In genomic region chr2:237715459-237715947, GRCh38 we compare ENCODE assay signal across 8 cellular contexts.
A peak's percentile ranks its signal among the peaks of the same experiment; 100 is the strongest.
DNase-seq lines count a peak whose midpoint lies in the region; ATAC-seq and TF ChIP-seq lines count a peak whose summit lies in the region.

No MANE protein-coding gene starts in this region.

- H3K27me3 Mint-ChIP-seq in activated CD4-positive, alpha-beta T cell treated with anti-CD3 and anti-CD28 coated beads for 36 hours: no peaks in the 10 kb centered on the region
- H3K27me3 Mint-ChIP-seq in dendritic cell treated with granulocyte-macrophage colony-stimulating factor and Interleukin-4, amounts not matched to agents 40 ng/mL and 50 ng/mL, for 4 days: no peaks in the 10 kb centered on the region

- no peak for TF ChIP-seq POLR2A in tibial nerve (IDR thresholded peaks at IDR 0.05)

- H3K27ac ChIP-seq in mesodermal cell (ENCODE audit: low read depth, low read length, severe bottlenecking) (peak overlapping the region; percentile 89), tibial nerve (peak overlapping the region in 3 of 4 donors; percentile 13 to 68 (median 58)), WERI-Rb-1 (no peak overlapping the region)

- H3K4me1 ChIP-seq in mesodermal cell (ENCODE audit: control insufficient read depth, insufficient read depth, low read length, poor library complexity, severe bottlenecking): peaks cover 38% of the 10 kb centered on the region
- H3K4me1 ChIP-seq in tibial nerve: peaks cover 0 to 24% (median 14%) of the 10 kb centered on the region in 4 donors

- WGBS in mesodermal cell (ENCODE audit: insufficient coverage in 2 of 2), 2 experiments: 58% methylated on average over 8 to 11 of the region's 13 CpGs
- WGBS in tibial nerve, 2 donors: 6 to 8% methylated on average over 5 to 13 of the region's 13 CpGs

- no peak for DNase-seq in activated CD4-positive, alpha-beta T cell treated with anti-CD3 and anti-CD28 coated beads for 36 hours
- DNase-seq in activated CD4-positive, alpha-beta T cell treated with anti-CD3 and anti-CD28 coated beads, Interleukin-2, amount 50 U/mL, for 4 hours: no peak
- DNase-seq in tibial nerve (ENCODE audit: low spot score in 2 of 2): no peak
- no peak for DNase-seq in WERI-Rb-1
- no peak for DNase-seq in NCI-H1436 (lab: John Stamatoyannopoulos, UW)
- DNase-seq in activated CD4-positive, CD25-positive, alpha-beta regulatory T cell treated with anti-CD3 and anti-CD28 coated beads, Interleukin-2, amount 50 U/mL, for 72 hours: no peak

- H3K27ac Mint-ChIP-seq in activated CD4-positive, alpha-beta T cell treated with anti-CD3 and anti-CD28 coated beads for 36 hours: peak overlapping the region; percentile 66
- peak overlapping the region; percentile 73 for H3K27ac Mint-ChIP-seq in dendritic cell treated with granulocyte-macrophage colony-stimulating factor and Interleukin-4, amounts not matched to agents 40 ng/mL and 50 ng/mL, for 4 days

- TF ChIP-seq EP300 in tibial nerve (IDR thresholded peaks at IDR 0.05): peak in 1 of 2 donors; percentile 4

- POLR2A ChIA-PET in activated CD4-positive, alpha-beta T cell treated with anti-CD3 and anti-CD28 coated beads for 36 hours (lab: Charles Lee): interaction anchor here (0.6 kb wide), 1 partner anchor 25 kb away, joined by 3 read pairs; no protein-coding TSS in a partner anchor

- intact Hi-C loops in activated CD4-positive, alpha-beta T cell treated with anti-CD3 and anti-CD28 coated beads for 36 hours (cut with DNase I, micrococcal nuclease): no loop called here
- intact Hi-C loops in dendritic cell treated with granulocyte-macrophage colony-stimulating factor and Interleukin-4, amounts not matched to agents 40 ng/mL and 50 ng/mL, for 4 days (cut with micrococcal nuclease): no loop called here

- CTCF ChIA-PET in activated CD4-positive, alpha-beta T cell treated with anti-CD3 and anti-CD28 coated beads for 36 hours (lab: Charles Lee): no interaction called here

- H3K4me1 Mint-ChIP-seq in activated CD4-positive, alpha-beta T cell treated with anti-CD3 and anti-CD28 coated beads for 36 hours: peaks cover 52% of the 10 kb centered on the region
- H3K4me1 Mint-ChIP-seq in dendritic cell treated with granulocyte-macrophage colony-stimulating factor and Interleukin-4, amounts not matched to agents 40 ng/mL and 50 ng/mL, for 4 days (ENCODE audit: low read depth): peaks cover 84% of the 10 kb centered on the region

- peaks cover 35% of the 10 kb centered on the region for H3K36me3 ChIP-seq in mesodermal cell (ENCODE audit: control insufficient read depth, insufficient read depth, low read length)
- H3K36me3 ChIP-seq in tibial nerve: peaks cover 0 to 21% (median 0%) of the 10 kb centered on the region in 3 donors
- no peaks in the 10 kb centered on the region for H3K36me3 ChIP-seq in WERI-Rb-1

- peaks cover 42% of the 10 kb centered on the region for H3K36me3 Mint-ChIP-seq in activated CD4-positive, alpha-beta T cell treated with anti-CD3 and anti-CD28 coated beads for 36 hours (ENCODE audit: low read depth)
- H3K36me3 Mint-ChIP-seq in dendritic cell treated with granulocyte-macrophage colony-stimulating factor and Interleukin-4, amounts not matched to agents 40 ng/mL and 50 ng/mL, for 4 days (ENCODE audit: low read depth): peaks cover 87% of the 10 kb centered on the region

- no peaks in the 10 kb centered on the region for H3K9me3 Mint-ChIP-seq in activated CD4-positive, alpha-beta T cell treated with anti-CD3 and anti-CD28 coated beads for 36 hours (ENCODE audit: low read depth)
- no peaks in the 10 kb centered on the region for H3K9me3 Mint-ChIP-seq in dendritic cell treated with granulocyte-macrophage colony-stimulating factor and Interleukin-4, amounts not matched to agents 40 ng/mL and 50 ng/mL, for 4 days

- H3K4me3 ChIP-seq in mesodermal cell (ENCODE audit: extremely low read depth, insufficient read depth, low read length, poor library complexity, severe bottlenecking) (peak overlapping the region; percentile 3), tibial nerve (peak overlapping the region in 2 of 4 donors; percentile 22 to 39), WERI-Rb-1 (ENCODE audit: low read depth, low read length) (no peak overlapping the region)

- H3K27me3 ChIP-seq in tibial nerve: no peaks in the 10 kb centered on the region
- no peaks in the 10 kb centered on the region for H3K27me3 ChIP-seq in WERI-Rb-1 (ENCODE audit: insufficient read depth, low read depth, severe bottlenecking)

- no peaks in the 10 kb centered on the region for H3K9me3 ChIP-seq in mesodermal cell (ENCODE audit: control insufficient read depth, low read length)
- no peaks in the 10 kb centered on the region for H3K9me3 ChIP-seq in tibial nerve
- no peaks in the 10 kb centered on the region for H3K9me3 ChIP-seq in WERI-Rb-1 (ENCODE audit: severe bottlenecking)

- no peak for ATAC-seq in activated CD4-positive, alpha-beta T cell treated with anti-CD3 and anti-CD28 coated beads for 36 hours

- H3K4me3 Mint-ChIP-seq in activated CD4-positive, alpha-beta T cell treated with anti-CD3 and anti-CD28 coated beads for 36 hours: no peak overlapping the region
- peak overlapping the region; percentile 37 for H3K4me3 Mint-ChIP-seq in dendritic cell treated with granulocyte-macrophage colony-stimulating factor and Interleukin-4, amounts not matched to agents 40 ng/mL and 50 ng/mL, for 4 days

- TF ChIP-seq CTCF in tibial nerve (IDR thresholded peaks at IDR 0.05): no peak
- TF ChIP-seq CTCF in WERI-Rb-1 (IDR thresholded peaks at IDR 0.05; ENCODE audit: low read depth, low read length): no peak
